In the genomic region with DNA sequence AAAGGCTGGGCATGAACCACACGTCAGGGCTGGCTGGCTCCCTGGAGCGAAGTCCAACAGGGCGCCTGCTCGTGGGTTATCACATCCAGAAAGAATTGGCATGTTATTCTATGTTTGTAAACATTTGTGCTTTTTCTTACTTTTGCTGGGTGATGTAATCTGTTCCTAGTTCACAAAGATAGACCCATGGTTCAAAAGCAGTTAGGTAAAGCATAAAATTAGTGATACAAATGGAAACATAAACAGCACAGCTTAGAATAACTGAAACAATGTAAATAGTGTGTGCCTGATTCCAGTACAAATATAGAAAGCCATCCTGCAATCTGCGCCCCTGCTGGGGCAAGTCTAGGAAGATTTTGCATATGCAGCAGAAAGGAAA, we compare ENCODE assay signal across 20 cellular contexts.
"Had no signal": no experiment of that assay in that cellular context is flagged by ENCODE, and none has a peak within 500 bp of the region (broad histone marks: within the 10 kb centered on the region; RNA-seq: fewer than 3 reads in every experiment).

No MANE protein-coding gene starts in this region.

- H3K36me3 Mint-ChIP-seq: activated naive CD8-positive, alpha-beta T cell had no signal

- H3K27me3 Mint-ChIP-seq: activated naive CD8-positive, alpha-beta T cell had no signal

- H3K9me3 ChIP-seq: adrenal gland, mucosa of descending colon, right atrium auricular region, tibial artery had no signal

- H3K27ac Mint-ChIP-seq: activated naive CD8-positive, alpha-beta T cell; nephron progenitor cell; stimulated activated naive CD8-positive, alpha-beta T cell treated with anti-CD3 and anti-CD28 coated beads, Interleukin-15, Interleukin-2, amounts not matched to agents 100 ng/mL and 50 ng/mL, for 24 hours had no signal

- H3K4me1 ChIP-seq: adrenal gland, gastroesophageal sphincter, parathyroid adenoma, right atrium auricular region had no signal

- H3K36me3 ChIP-seq: adrenal gland, brain microvascular endothelial cell, gastroesophageal sphincter, right atrium auricular region, tibial artery had no signal

- ATAC-seq: gastroesophageal sphincter, left cardiac atrium, mucosa of descending colon had no signal

- H3K27ac ChIP-seq: adrenal gland, brain microvascular endothelial cell, gastroesophageal sphincter, parathyroid adenoma, right atrium auricular region, tibial artery, VCaP had no signal

- H3K4me3 Mint-ChIP-seq: activated naive CD8-positive, alpha-beta T cell; nephron progenitor cell; stimulated activated naive CD8-positive, alpha-beta T cell treated with anti-CD3 and anti-CD28 coated beads, Interleukin-15, Interleukin-2, amounts not matched to agents 100 ng/mL and 50 ng/mL, for 24 hours had no signal

- H3K4me3 ChIP-seq: adrenal gland, gastroesophageal sphincter, lung, mucosa of descending colon, right atrium auricular region, tibial artery had no signal

- DNase-seq: activated CD4-positive, alpha-beta T cell treated with anti-CD3 and anti-CD28 coated beads for 4 hours; activated CD4-positive, alpha-beta T cell treated with anti-CD3 and anti-CD28 coated beads, Interleukin-2, amount 50 U/mL, for 48 hours; activated CD8-positive, alpha-beta memory T cell treated with anti-CD3 and anti-CD28 coated beads for 24 hours; activated effector memory CD4-positive, alpha-beta T cell treated with Interleukin-2 at 50 U/mL for 16 hours; activated naive CD4-positive, alpha-beta T cell treated with Interleukin-2 at 50 U/mL for 16 hours; adrenal gland; brain microvascular endothelial cell; hippocampal formation; left cardiac atrium; mucosa of descending colon; nephron progenitor cell; stimulated activated CD4-positive, alpha-beta T cell treated with anti-CD3 and anti-CD28 coated beads, Interleukin-2, amount 100 ng/mL, for 48 hours had no signal

- H3K27me3 ChIP-seq: adrenal gland, brain microvascular endothelial cell, right atrium auricular region had no signal
